In genomic region chr4:59258002-59258401, GRCh38 we compare ENCODE assay signal across 6 cellular contexts.
"Had no signal": no experiment of that assay in that cellular context is flagged by ENCODE, and none has a peak within 500 bp of the region (broad histone marks: within the 10 kb centered on the region; RNA-seq: fewer than 3 reads in every experiment).

No MANE protein-coding gene starts in this region.

- DNase-seq: H9, HCEC 1CT, Karpas-422, KBM-7 had no signal

- ATAC-seq: GM23338, HepG2 had no signal

- H3K4me3 ChIP-seq: GM23338 had no signal
